In genomic region chr9:134644715-134645606, GRCh38 we compare ENCODE assay signal across 9 cellular contexts. TPM values are rescaled to one million over a fixed set of nuclear protein-coding genes. Genes with fewer than 3 reads are reported as not detected.
DNase-seq lines count a peak whose midpoint lies in the region; ATAC-seq, FAIRE-seq and TF ChIP-seq lines count a peak whose summit lies in the region.
"Had no signal": no experiment of that assay in that cellular context is flagged by ENCODE, and none has a peak within 500 bp of the region (broad histone marks: within the 10 kb centered on the region; RNA-seq: fewer than 3 reads in every experiment).

No MANE protein-coding gene starts in this region.

- H3K4me3 ChIP-seq in endothelial cell of umbilical vein (replicated peaks in 1 of 3; ENCODE audit: insufficient read depth in 1 of 3, low read depth in 1 of 3, low read length in 3 of 3), result peak overlapping the region in 2 of 3 experiments; percentile 26 to 29
- H3K4me3 ChIP-seq in mucosa of rectum (ENCODE audit: low read length in 2 of 2), result peak overlapping the region in 1 of 2 donors; percentile 42

- no peaks in the 10 kb centered on the region for H3K9me3 ChIP-seq in endothelial cell of umbilical vein (replicated peaks; ENCODE audit: control insufficient read depth, insufficient read depth, low read length)
- H3K9me3 ChIP-seq in mucosa of rectum (ENCODE audit: control insufficient read depth in 2 of 2, low read length in 2 of 2), result no peaks in the 10 kb centered on the region

- FAIRE-seq in endothelial cell of umbilical vein (lab: Jason Lieb, UNC) (peak; percentile 97), GM12892 (lab: Jason Lieb, UNC) (no peak)
- FAIRE-seq: A204.1 had no signal

- H3K9me1 ChIP-seq in endothelial cell of umbilical vein (replicated peaks; ENCODE audit: control insufficient read depth, extremely low read depth, insufficient read depth, low read length), result no peaks in the 10 kb centered on the region

- H3K9ac ChIP-seq in endothelial cell of umbilical vein (replicated peaks; ENCODE audit: extremely low read depth, insufficient read depth, low read length) (no peak overlapping the region), mucosa of rectum (ENCODE audit: low read depth in 1 of 2, low read length in 2 of 2) (peak overlapping the region in 1 of 2 donors; percentile 5)

- H3K27ac ChIP-seq in endothelial cell of umbilical vein (ENCODE audit: insufficient read depth, low read depth, low read length) (peak overlapping the region; percentile 9), mucosa of rectum (ENCODE audit: low read depth in 2 of 2, low read length in 2 of 2) (peak overlapping the region; percentile 61 to 75)

- dilution Hi-C loops in endothelial cell of umbilical vein (cut with MboI; ENCODE audit: extremely low pct_ligation_motif_present, low sequenced_read_pairs), result no loop called here

- DNase-seq in NCI-H2171 treated with DMSO at 0.1 percent for 48 hours (lab: John Stamatoyannopoulos, UW) (peak; percentile 24), NCI-H2171 (lab: John Stamatoyannopoulos, UW) (no peak), endothelial cell of umbilical vein (ENCODE audit: low read depth, low spot score) (peak; percentile 95), GM12892 (ENCODE audit: insufficient read length) (no peak)
- DNase-seq in activated effector memory CD4-positive, alpha-beta T cell treated with Interleukin-2 at 50 U/mL for 16 hours, result no peak

- BruUV-seq in endothelial cell of umbilical vein (replicated peaks; lab: Mats Ljungman, UMichigan), result no TSS peak

- TF ChIP-seq POLR2A in endothelial cell of umbilical vein (IDR thresholded peaks at IDR 0.05; ENCODE audit: low read depth, low read length) (peak; percentile 48), GM12892 (IDR thresholded peaks at IDR 0.05; ENCODE audit: low read depth, low read length) (no peak)

- no peaks in the 10 kb centered on the region for H4K20me1 ChIP-seq in endothelial cell of umbilical vein (replicated peaks; ENCODE audit: control insufficient read depth, extremely low read depth, insufficient read depth, low read length)

- H3K79me2 ChIP-seq in endothelial cell of umbilical vein (ENCODE audit: control insufficient read depth, insufficient read depth, low read length), result peaks cover 53% of the 10 kb centered on the region

- intact Hi-C loops in endothelial cell of umbilical vein (cut with micrococcal nuclease), result loop anchor here (5.0 kb wide), 1 partner anchor 323 kb away; no protein-coding TSS in a partner anchor

- ATAC-seq in HG03432 (IDR thresholded peaks at IDR 0.05; ENCODE audit: unreplicated experiment), result no peak
- no peak for ATAC-seq in HG02981 (IDR thresholded peaks at IDR 0.05; ENCODE audit: unreplicated experiment)

- peaks cover 0 to 3% of the 10 kb centered on the region in 2 experiments for H3K36me3 ChIP-seq in endothelial cell of umbilical vein (ENCODE audit: control insufficient read depth in 2 of 2, extremely low read depth in 1 of 2, insufficient read depth in 2 of 2, low read length in 2 of 2)
- no peaks in the 10 kb centered on the region for H3K36me3 ChIP-seq in mucosa of rectum (ENCODE audit: control insufficient read depth in 2 of 2, insufficient read depth in 2 of 2, low read length in 2 of 2)

- peak overlapping the region; percentile 45 for H3K4me2 ChIP-seq in endothelial cell of umbilical vein (ENCODE audit: insufficient read depth, low read length)

- H3K27me3 ChIP-seq in endothelial cell of umbilical vein (ENCODE audit: control insufficient read depth in 2 of 2, insufficient read depth in 2 of 2, low read length in 2 of 2) (no peaks in the 10 kb centered on the region), mucosa of rectum (ENCODE audit: control insufficient read depth in 2 of 2, insufficient read depth in 2 of 2, low read length in 2 of 2) (peaks cover 3 to 4% of the 10 kb centered on the region in 2 donors)

- POLR2A ChIA-PET in endothelial cell of umbilical vein (lab: Charles Lee), result interaction anchor here (0.6 to 1.6 kb wide), 2 partner anchors 80 to 188 kb away, joined by 3 to 4 read pairs; no protein-coding TSS in a partner anchor

- peak overlapping the region; percentile 42 for H2AFZ ChIP-seq in endothelial cell of umbilical vein (ENCODE audit: low read depth, low read length)

- TF ChIP-seq CTCF in endothelial cell of umbilical vein (IDR thresholded peaks at IDR 0.05; ENCODE audit: extremely low read depth in 1 of 2, insufficient read depth in 1 of 2, low read depth in 1 of 2, low read length in 2 of 2), result no peak

- CTCF ChIA-PET in endothelial cell of umbilical vein (lab: Charles Lee), result interaction anchor here (0.6 to 2.2 kb wide), 7 partner anchors 11 to 509 kb away, joined by 3 to 20 read pairs (median 5); partner anchors contain the start of gene WDR5

- peaks cover 28% of the 10 kb centered on the region for H3K4me1 ChIP-seq in endothelial cell of umbilical vein (ENCODE audit: control insufficient read depth, extremely low read depth, insufficient read depth, low read length)
- peaks cover 5 to 12% of the 10 kb centered on the region in 2 donors for H3K4me1 ChIP-seq in mucosa of rectum (ENCODE audit: control insufficient read depth in 2 of 2, insufficient read depth in 2 of 2, low read length in 2 of 2)

TF ChIP-seq in endothelial cell of umbilical vein, 7 proteins besides CTCF, POLR2A, EP300 and RAD21:
- TF ChIP-seq MYC (IDR thresholded peaks at IDR 0.05; ENCODE audit: low read depth, low read length) (no peak), JUN (IDR thresholded peaks at IDR 0.05; ENCODE audit: borderline replicate concordance, insufficient read depth, insufficient read length, low read depth) (peak; percentile 41), POLR2AphosphoS5 (IDR thresholded peaks at IDR 0.05; ENCODE audit: insufficient read depth, low read depth, low read length) (no peak), GATA2 (IDR thresholded peaks at IDR 0.05; ENCODE audit: insufficient read depth, insufficient read length, low read depth, low read length) (no peak), EZH2 (IDR thresholded peaks at IDR 0.05; ENCODE audit: borderline replicate concordance, low read depth, low read length, severe bottlenecking) (no peak), MAX (IDR thresholded peaks at IDR 0.05; ENCODE audit: insufficient read depth, insufficient read length) (peak; percentile 71), FOS (IDR thresholded peaks at IDR 0.05; ENCODE audit: borderline replicate concordance, insufficient read depth, low read length) (peak; percentile 46)

RNA-seq across cellular contexts. Expression of gene COL5A1, which starts 3.4 kb away (rescaled TPM):
- 164 and 175 TPM in 2 replicates for total RNA-seq in endothelial cell of umbilical vein
- 97.4 and 102 TPM in 2 replicates for polyA plus RNA-seq in endothelial cell of umbilical vein
- 104 and 105 TPM in 2 replicates for polyA plus RNA-seq in endothelial cell of umbilical vein (2011; cell fraction: cytosol; rRNA removed)
- polyA plus RNA-seq in endothelial cell of umbilical vein (2011; cell fraction: nucleus; rRNA removed), result 264 and 309 TPM in 2 replicates
- polyA plus RNA-seq in endothelial cell of umbilical vein (2012), result 168 and 382 TPM in 2 replicates
- polyA minus RNA-seq in endothelial cell of umbilical vein, result 111 and 113 TPM in 2 replicates
- polyA minus RNA-seq in endothelial cell of umbilical vein (2011; cell fraction: cytosol; rRNA and poly(A)+ RNA removed), result 29.8 TPM
- polyA minus RNA-seq in endothelial cell of umbilical vein (2011; cell fraction: nucleus; rRNA and poly(A)+ RNA removed), result 81.2 and 123 TPM in 2 replicates
- 3.1 TPM for polyA plus RNA-seq in GM12892 (2012; ENCODE audit: missing spikeins)

Comparison
In these comparisons a context has a peak if more than half of its experiments do, and no peak if none do; other contexts are left out.
1. DNase-seq: peak in NCI-H2171 treated with DMSO at 0.1 percent for 48 hours (single experiment) and endothelial cell of umbilical vein (single experiment); none in NCI-H2171 (single experiment), activated effector memory CD4-positive, alpha-beta T cell treated with Interleukin-2 at 50 U/mL for 16 hours (single experiment) and GM12892 (single experiment).